In the genomic region with DNA sequence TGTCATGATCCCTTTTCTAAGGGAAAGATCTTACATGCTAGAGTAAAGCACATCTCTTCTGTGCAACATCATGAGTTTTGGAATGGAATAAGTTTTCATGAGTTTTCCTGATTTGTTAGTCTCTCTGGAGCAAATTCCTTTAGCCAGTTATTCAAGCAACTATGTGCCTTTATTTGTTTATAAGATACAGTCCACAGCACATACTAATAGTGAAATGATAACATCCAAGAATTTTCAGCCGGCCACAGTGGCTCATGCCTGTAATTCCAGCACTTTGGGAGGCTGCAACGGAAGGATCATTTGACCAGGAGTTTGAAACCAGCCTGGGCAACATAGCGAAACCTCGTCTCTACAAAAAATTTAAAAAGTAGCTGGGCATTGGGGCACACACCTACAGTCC, we compare ENCODE assay signal across 16 cellular contexts.
DNase-seq lines count a peak whose midpoint lies in the region; TF ChIP-seq lines count a peak whose summit lies in the region.
"Had no signal": no experiment of that assay in that cellular context is flagged by ENCODE, and none has a peak within 500 bp of the region (broad histone marks: within the 10 kb centered on the region; RNA-seq: fewer than 3 reads in every experiment).

No MANE protein-coding gene starts in this region.

- peaks cover 45% of the 10 kb centered on the region for H3K4me1 Mint-ChIP-seq in chondrocyte (ENCODE audit: low read depth)
- no peaks in the 10 kb centered on the region for H3K4me1 Mint-ChIP-seq in T-helper 2 cell treated with Interferon-gamma antibody and Interleukin-4, amounts not matched to agents 5 μg/mL and 100 μg/mL, for 36 hours (ENCODE audit: low read depth)

- peak overlapping the region; percentile 99 for H3K27ac Mint-ChIP-seq in chondrocyte (ENCODE audit: unreplicated experiment)
- no peak overlapping the region for H3K27ac Mint-ChIP-seq in T-helper 2 cell treated with Interferon-gamma antibody and Interleukin-4, amounts not matched to agents 5 μg/mL and 100 μg/mL, for 36 hours

- H3K27me3 Mint-ChIP-seq in chondrocyte (ENCODE audit: low read depth) = no peaks in the 10 kb centered on the region
- peaks cover 5% of the 10 kb centered on the region for H3K27me3 Mint-ChIP-seq in T-helper 2 cell treated with Interferon-gamma antibody and Interleukin-4, amounts not matched to agents 5 μg/mL and 100 μg/mL, for 36 hours (ENCODE audit: low read depth)

- no peak for TF ChIP-seq CTCF in chondrocyte (IDR thresholded peaks at IDR 0.05)
- no peak for TF ChIP-seq CTCF in uterus (IDR thresholded peaks at IDR 0.05)

- H3K4me3 ChIP-seq in uterus = no peak overlapping the region
- H3K4me3 ChIP-seq: BLaER1 treated with 17β-estradiol and CSF1 and Interleukin-3, amounts not matched to agents 10 nM and 100 nM; tibial nerve had no signal

- no peaks in the 10 kb centered on the region for H3K36me3 Mint-ChIP-seq in chondrocyte (ENCODE audit: low read depth)
- no peaks in the 10 kb centered on the region for H3K36me3 Mint-ChIP-seq in T-helper 2 cell treated with Interferon-gamma antibody and Interleukin-4, amounts not matched to agents 5 μg/mL and 100 μg/mL, for 36 hours (ENCODE audit: low read depth)

- intact Hi-C loops in uterus (cut with DNase I; ENCODE audit: low total_unique reads) = no loop called here

- no peaks in the 10 kb centered on the region for H3K4me1 ChIP-seq in uterus
- H3K4me1 ChIP-seq: BLaER1 treated with 17β-estradiol and CSF1 and Interleukin-3, amounts not matched to agents 10 nM and 100 nM; tibial nerve had no signal

- H3K9me3 Mint-ChIP-seq in chondrocyte (ENCODE audit: low read depth) = no peaks in the 10 kb centered on the region
- no peaks in the 10 kb centered on the region for H3K9me3 Mint-ChIP-seq in T-helper 2 cell treated with Interferon-gamma antibody and Interleukin-4, amounts not matched to agents 5 μg/mL and 100 μg/mL, for 36 hours
- H3K9me3 Mint-ChIP-seq: activated CD8-positive, alpha-beta T cell treated with anti-CD3 and anti-CD28 coated beads for 36 hours had no signal

- H3K27ac ChIP-seq in uterus = no peak overlapping the region
- H3K27ac ChIP-seq: BLaER1 treated with 17β-estradiol and CSF1 and Interleukin-3, amounts not matched to agents 10 nM and 100 nM; tibial nerve had no signal

- H3K36me3 ChIP-seq in uterus = no peaks in the 10 kb centered on the region
- H3K36me3 ChIP-seq: BLaER1 treated with 17β-estradiol and CSF1 and Interleukin-3, amounts not matched to agents 10 nM and 100 nM; tibial nerve had no signal

- H3K9me3 ChIP-seq in uterus = no peaks in the 10 kb centered on the region
- H3K9me3 ChIP-seq: BLaER1 treated with 17β-estradiol and CSF1 and Interleukin-3, amounts not matched to agents 10 nM and 100 nM; tibial nerve had no signal

- TF ChIP-seq POLR2A in uterus (IDR thresholded peaks at IDR 0.05) = no peak

- H3K4me3 Mint-ChIP-seq in chondrocyte (ENCODE audit: unreplicated experiment) = no peak overlapping the region
- no peak overlapping the region for H3K4me3 Mint-ChIP-seq in T-helper 2 cell treated with Interferon-gamma antibody and Interleukin-4, amounts not matched to agents 5 μg/mL and 100 μg/mL, for 36 hours
- H3K4me3 Mint-ChIP-seq: activated CD8-positive, alpha-beta T cell treated with anti-CD3 and anti-CD28 coated beads for 36 hours had no signal

- H3K27me3 ChIP-seq in uterus = no peaks in the 10 kb centered on the region
- H3K27me3 ChIP-seq: BLaER1 treated with 17β-estradiol and CSF1 and Interleukin-3, amounts not matched to agents 10 nM and 100 nM; tibial nerve had no signal

- peak; percentile 50 for DNase-seq in AG08396 (ENCODE audit: low spot score)
- DNase-seq in LHCN-M2 (ENCODE audit: low read depth) = peak; percentile 32
- DNase-seq in chondrocyte (ENCODE audit: low spot score) = no peak
- DNase-seq in non-pigmented ciliary epithelial cell (ENCODE audit: low read depth) = peak; percentile 67
- no peak for DNase-seq in NOMO-1 treated with dmso at 0.1 percent for 144 hours (lab: John Stamatoyannopoulos, UW; ENCODE audit: unreplicated experiment)
- DNase-seq in nucleus accumbens (lab: John Stamatoyannopoulos, UW) = no peak
- no peak for DNase-seq in uterus
- no peak for DNase-seq in T-helper 2 cell treated with Interferon-gamma antibody and Interleukin-4, amounts not matched to agents 5 μg/mL and 100 μg/mL, for 36 hours (ENCODE audit: low spot score)
- DNase-seq: activated CD8-positive, alpha-beta T cell treated with anti-CD3 and anti-CD28 coated beads for 36 hours; activated effector memory CD4-positive, alpha-beta T cell treated with anti-CD3 and anti-CD28 coated beads, Interleukin-2, amount 50 U/mL, for 16 hours; caudate nucleus; H7; NCI-H2029; NCI-H69 had no signal

Comparison
In these comparisons a context has a peak if more than half of its experiments do, and no peak if none do; other contexts are left out.
1. DNase-seq: peak in AG08396 (single experiment), LHCN-M2 (single experiment) and non-pigmented ciliary epithelial cell (single experiment); none in chondrocyte (single experiment), NOMO-1 treated with dmso at 0.1 percent for 144 hours (single experiment), nucleus accumbens (0 of 56), uterus (0 of 2) and T-helper 2 cell treated with Interferon-gamma antibody and Interleukin-4, amounts not matched to agents 5 μg/mL and 100 μg/mL, for 36 hours (single experiment).